Comparison of ENCODE assay signal across 15 cellular contexts in genomic region chr6:18324708-18325047, GRCh38.
"Had no signal": no experiment of that assay in that cellular context is flagged by ENCODE, and none has a peak within 500 bp of the region (broad histone marks: within the 10 kb centered on the region; RNA-seq: fewer than 3 reads in every experiment).

No MANE protein-coding gene starts in this region.

- H3K4me3 ChIP-seq: coronary artery, dorsolateral prefrontal cortex, gastroesophageal sphincter, lung, psoas muscle, sigmoid colon, skin epidermis had no signal

- H3K36me3 ChIP-seq: gastroesophageal sphincter, neutrophil, sigmoid colon had no signal

- H3K9me3 ChIP-seq: gastroesophageal sphincter, neutrophil, psoas muscle, sigmoid colon had no signal

- FAIRE-seq: urothelium cell line had no signal

- H3K27me3 ChIP-seq: dorsolateral prefrontal cortex, gastroesophageal sphincter, neutrophil, sigmoid colon had no signal

- DNase-seq: dorsolateral prefrontal cortex; effector CD8-positive, alpha-beta T cell; glutamatergic neuron; islet precursor cell; left ventricle myocardium superior; psoas muscle; sigmoid colon; stimulated activated CD4-positive, alpha-beta T cell treated with anti-CD3 and anti-CD28 coated beads, Interleukin-12 subunit alpha, Interleukin-12 subunit beta, amount 100 ng/mL, for 4 hours; stimulated activated naive CD4-positive, alpha-beta T cell treated with Interleukin-2 at 50 U/mL for 16 hours had no signal

- H3K27ac ChIP-seq: coronary artery, dorsolateral prefrontal cortex, gastroesophageal sphincter, neutrophil, psoas muscle, sigmoid colon, skin epidermis had no signal
